Comparison of ENCODE assay signal across 27 cellular contexts in the genomic region with DNA sequence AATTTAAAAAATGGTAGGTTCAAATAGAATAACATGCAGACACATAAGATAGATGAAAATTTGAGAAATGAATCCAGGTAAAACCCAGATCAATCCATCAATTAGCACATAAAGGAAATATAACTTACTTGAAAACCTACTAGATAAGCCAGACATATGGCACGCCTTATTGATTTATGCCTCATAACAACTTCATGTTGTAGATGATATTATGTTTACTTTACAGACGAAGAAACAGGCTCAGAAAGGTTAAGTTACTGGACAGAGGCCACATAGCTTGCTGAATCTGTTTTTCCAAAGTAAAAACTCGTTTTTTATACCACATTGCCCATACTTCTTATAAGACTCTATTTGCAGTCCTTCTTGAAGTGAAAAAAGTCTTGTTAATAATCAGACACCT. TPM values are rescaled to one million over a fixed set of nuclear protein-coding genes. Genes with fewer than 3 reads are reported as not detected.
DNase-seq lines count a peak whose midpoint lies in the region; ATAC-seq, FAIRE-seq and TF ChIP-seq lines count a peak whose summit lies in the region.
"Had no signal": no experiment of that assay in that cellular context is flagged by ENCODE, and none has a peak within 500 bp of the region (broad histone marks: within the 10 kb centered on the region; RNA-seq: fewer than 3 reads in every experiment).

No MANE protein-coding gene starts in this region.

- no peak for FAIRE-seq in keratinocyte (lab: Jason Lieb, UNC)
- FAIRE-seq: A549, D721Med, GM12878, GM18507 had no signal

- H3K9me2 ChIP-seq in PC-3 (replicated peaks; ENCODE audit: low read length): no peaks in the 10 kb centered on the region

- intact Hi-C loops in PC-3 (cut with micrococcal nuclease): no loop called here

- dilution Hi-C loops in keratinocyte (cut with MboI; ENCODE audit: extremely low pct_ligation_motif_present, low sequenced_read_pairs): no loop called here

- H2AFZ ChIP-seq in PC-3 (ENCODE audit: low read length) (no peak overlapping the region), keratinocyte (ENCODE audit: control insufficient read depth, low read length) (no peak overlapping the region)
- H2AFZ ChIP-seq: GM23338 had no signal

- H3K4me2 ChIP-seq in PC-3 (ENCODE audit: low read length): peak overlapping the region; percentile 58
- no peak overlapping the region for H3K4me2 ChIP-seq in keratinocyte (ENCODE audit: control insufficient read depth, extremely low read depth, insufficient read depth, low read depth, low read length)
- H3K4me2 ChIP-seq: A549; BLaER1 treated with 17β-estradiol and CSF1 and Interleukin-3, amounts not matched to agents 10 nM and 100 nM; GM23338 had no signal

- H3K27ac ChIP-seq in PC-3 (ENCODE audit: low read length) (peak overlapping the region; percentile 84), RWPE2 (ENCODE audit: poor library complexity, severe bottlenecking) (peak overlapping the region; percentile 18), keratinocyte (ENCODE audit: control insufficient read depth, insufficient read depth, low read length) (peak overlapping the region; percentile 61), neutrophil (peak overlapping the region; percentile 98)
- H3K27ac ChIP-seq: A549; BLaER1 treated with 17β-estradiol and CSF1 and Interleukin-3, amounts not matched to agents 10 nM and 100 nM had no signal

- H4K20me1 ChIP-seq in PC-3 (ENCODE audit: low read length): no peaks in the 10 kb centered on the region
- no peaks in the 10 kb centered on the region for H4K20me1 ChIP-seq in keratinocyte (ENCODE audit: control insufficient read depth, extremely low read depth, insufficient read depth, low read length)
- H4K20me1 ChIP-seq: BLaER1 treated with 17β-estradiol and CSF1 and Interleukin-3, amounts not matched to agents 10 nM and 100 nM had no signal

- POLR2A ChIA-PET in PC-3 (lab: Charles Lee; ENCODE audit: unreplicated experiment): no interaction called here

- H3K36me3 ChIP-seq in PC-3 (ENCODE audit: low read depth, low read length) (no peaks in the 10 kb centered on the region), RWPE2 (ENCODE audit: low read depth) (no peaks in the 10 kb centered on the region), keratinocyte (ENCODE audit: control insufficient read depth in 2 of 2, extremely low read depth in 1 of 2, insufficient read depth in 2 of 2, low read length in 2 of 2) (no peaks in the 10 kb centered on the region), neutrophil (peaks cover 8% of the 10 kb centered on the region)
- H3K36me3 ChIP-seq: BE2C; BLaER1 treated with 17β-estradiol and CSF1 and Interleukin-3, amounts not matched to agents 10 nM and 100 nM had no signal

- DNase-seq in PC-3 (peak; percentile 16), RWPE2 (ENCODE audit: low spot score) (no peak), keratinocyte (ENCODE audit: low read depth, low spot score) (no peak), T1000 (lab: John Stamatoyannopoulos, UW) (no peak), NCI-H1417 treated with DMSO at 0.1 percent for 48 hours (lab: John Stamatoyannopoulos, UW) (no peak)
- DNase-seq: 8988T; ACHN; AML-193; BE2C; CD4-positive, alpha-beta T cell; CD8-positive, alpha-beta memory T cell; DMS 273 treated with DMSO at 0.1 percent for 48 hours; DMS79; EL; GDM1; H9 had no signal

- CTCF ChIA-PET in PC-3 (lab: Charles Lee): no interaction called here

- no peaks in the 10 kb centered on the region for H3F3A ChIP-seq in PC-3 (ENCODE audit: low read length, unreplicated experiment)

- no peaks in the 10 kb centered on the region for H3K9me3 ChIP-seq in PC-3 (ENCODE audit: low read length)
- H3K9me3 ChIP-seq in RWPE2 (ENCODE audit: severe bottlenecking): no peaks in the 10 kb centered on the region
- H3K9me3 ChIP-seq in keratinocyte (ENCODE audit: control insufficient read depth, low read depth, low read length): no peaks in the 10 kb centered on the region
- H3K9me3 ChIP-seq in neutrophil: no peaks in the 10 kb centered on the region
- H3K9me3 ChIP-seq: A549; BE2C; BLaER1 treated with 17β-estradiol and CSF1 and Interleukin-3, amounts not matched to agents 10 nM and 100 nM had no signal

- no peaks in the 10 kb centered on the region for H3K9me1 ChIP-seq in keratinocyte (ENCODE audit: control insufficient read depth, extremely low read depth, insufficient read depth, low read length)

- no TSS peak for BruUV-seq in PC-3 (replicated peaks; lab: Mats Ljungman, UMichigan)

- ATAC-seq in PC-3 (0 out of 2 replicates have a peak, but pooled peaks have one; percentile 14), RWPE2 (ENCODE audit: low read depth) (no peak), GM19328 (IDR thresholded peaks at IDR 0.05; ENCODE audit: unreplicated experiment) (no peak)
- ATAC-seq: A549, GM12878, GM23338, HCT116 had no signal

- peaks cover 26% of the 10 kb centered on the region for H3K79me2 ChIP-seq in PC-3 (ENCODE audit: low read length)
- H3K79me2 ChIP-seq in keratinocyte (ENCODE audit: control insufficient read depth, insufficient read depth, low read length): no peaks in the 10 kb centered on the region

- no peaks in the 10 kb centered on the region for H3K27me3 ChIP-seq in PC-3 (ENCODE audit: low read length)
- no peaks in the 10 kb centered on the region for H3K27me3 ChIP-seq in RWPE2 (ENCODE audit: insufficient read depth, poor library complexity, severe bottlenecking)
- no peaks in the 10 kb centered on the region for H3K27me3 ChIP-seq in keratinocyte (ENCODE audit: control insufficient read depth, extremely low read depth, insufficient read depth, low read length)
- H3K27me3 ChIP-seq in neutrophil: no peaks in the 10 kb centered on the region
- H3K27me3 ChIP-seq: BE2C; BLaER1 treated with 17β-estradiol and CSF1 and Interleukin-3, amounts not matched to agents 10 nM and 100 nM had no signal

- H3K9ac ChIP-seq in PC-3 (ENCODE audit: low read length) (peak overlapping the region; percentile 61), keratinocyte (ENCODE audit: control insufficient read depth, extremely low read depth, insufficient read depth, low read length) (no peak overlapping the region)
- H3K9ac ChIP-seq: BLaER1 treated with 17β-estradiol and CSF1 and Interleukin-3, amounts not matched to agents 10 nM and 100 nM had no signal

- TF ChIP-seq CTCF in PC-3 (conservative IDR thresholded peaks at IDR 0.05; ENCODE audit: low read depth, low read length) (no peak), RWPE2 (IDR thresholded peaks at IDR 0.05; ENCODE audit: poor library complexity, severe bottlenecking) (no peak), keratinocyte (optimal IDR thresholded peaks at IDR 0.05 in 1 of 3, IDR thresholded peaks at IDR 0.05 in 1 of 3, conservative IDR thresholded peaks at IDR 0.05 in 1 of 3; ENCODE audit: extremely low read depth in 1 of 3, insufficient read depth in 2 of 3, low read length in 3 of 3) (no peak), neutrophil (IDR thresholded peaks at IDR 0.05) (no peak)

- H3K4me3 ChIP-seq in PC-3 (ENCODE audit: low read length) (peak overlapping the region; percentile 41; the same call in 1 of the 2 replicates), RWPE2 (ENCODE audit: severe bottlenecking) (no peak overlapping the region), keratinocyte (ENCODE audit: control insufficient read depth in 2 of 3, extremely low read depth in 1 of 3, insufficient read depth in 2 of 3, low read depth in 1 of 3, low read length in 3 of 3) (no peak overlapping the region), neutrophil (ENCODE audit: low read depth in 1 of 2, low read length in 1 of 2) (no peak overlapping the region)
- H3K4me3 ChIP-seq: A549; BLaER1 treated with 17β-estradiol and CSF1 and Interleukin-3, amounts not matched to agents 10 nM and 100 nM; GM12878; GM23338 had no signal

- peaks cover 44% of the 10 kb centered on the region for H3K4me1 ChIP-seq in PC-3 (ENCODE audit: insufficient read depth, low read length)
- H3K4me1 ChIP-seq in RWPE2 (ENCODE audit: insufficient read depth, poor library complexity, severe bottlenecking): peaks cover 34% of the 10 kb centered on the region
- peaks cover 36% of the 10 kb centered on the region for H3K4me1 ChIP-seq in keratinocyte (ENCODE audit: control insufficient read depth, extremely low read depth, insufficient read depth, low read length)
- H3K4me1 ChIP-seq in neutrophil (ENCODE audit: control insufficient read depth in 1 of 2, insufficient read depth in 1 of 2, low read depth in 1 of 2, low read length in 1 of 2): peaks cover 32 to 50% of the 10 kb centered on the region in 2 experiments
- H3K4me1 ChIP-seq: BE2C had no signal

RNA-seq across cellular contexts. Expression of gene NCF2, which starts 22.1 kb away (rescaled TPM):
- total RNA-seq in PC-3 (2014; rRNA removed): 26.1 and 31.3 TPM in 2 replicates
- polyA plus RNA-seq in keratinocyte: 8.3 to 12.6 TPM (median 9.2 TPM) in 3 replicates
- 63.3 TPM for polyA plus RNA-seq in keratinocyte (2011; ENCODE audit: low read depth)
- 10.0 and 12.3 TPM in 2 replicates for polyA plus RNA-seq in keratinocyte (2011; cell fraction: cytosol; rRNA removed)
- polyA plus RNA-seq in keratinocyte (2011; cell fraction: nucleus; rRNA removed): 13.1 and 17.8 TPM in 2 replicates
- polyA plus RNA-seq in keratinocyte (2012; ENCODE audit: low replicate concordance): 7.0 and 67.9 TPM in 2 replicates
- 5.3 to 21.6 TPM (median 7.5 TPM) in 3 replicates for polyA minus RNA-seq in keratinocyte
- 8.4 TPM for polyA minus RNA-seq in keratinocyte (2011; cell fraction: cytosol; rRNA and poly(A)+ RNA removed)
- 6.8 and 9.6 TPM in 2 replicates for polyA minus RNA-seq in keratinocyte (2011; cell fraction: nucleus; rRNA and poly(A)+ RNA removed)
- total RNA-seq: GM23338, H9 had no signal
- polyA plus RNA-seq: GM23338 had no signal

RNA-seq across cellular contexts. Expression of gene ARPC5, which starts 23.2 kb away (rescaled TPM):
- 60.0 and 76.1 TPM in 2 replicates for total RNA-seq in PC-3 (2014; rRNA removed)
- 146 to 255 TPM (median 184 TPM) in 3 replicates for polyA plus RNA-seq in keratinocyte
- 353 TPM for polyA plus RNA-seq in keratinocyte (2011; ENCODE audit: low read depth)
- 117 and 198 TPM in 2 replicates for polyA plus RNA-seq in keratinocyte (2011; cell fraction: cytosol; rRNA removed)
- 67.3 and 79.7 TPM in 2 replicates for polyA plus RNA-seq in keratinocyte (2011; cell fraction: nucleus; rRNA removed)
- polyA plus RNA-seq in keratinocyte (2012; ENCODE audit: low replicate concordance): 164 and 231 TPM in 2 replicates
- polyA minus RNA-seq in keratinocyte: 45.8 to 71.8 TPM (median 53.7 TPM) in 3 replicates
- polyA minus RNA-seq in keratinocyte (2011; cell fraction: cytosol; rRNA and poly(A)+ RNA removed): 207 TPM
- 39.7 and 64.8 TPM in 2 replicates for polyA minus RNA-seq in keratinocyte (2011; cell fraction: nucleus; rRNA and poly(A)+ RNA removed)

RNA-seq across cellular contexts. Expression of gene APOBEC4, which starts 40.7 kb away (rescaled TPM):
- total RNA-seq in PC-3 (2014; rRNA removed): not detected in 2 replicates
- polyA plus RNA-seq in keratinocyte: not detected in 3 replicates
- not detected for polyA plus RNA-seq in keratinocyte (2011; ENCODE audit: low read depth)
- polyA plus RNA-seq in keratinocyte (2011; cell fraction: cytosol; rRNA removed): not detected in 2 replicates
- not detected in 2 replicates for polyA plus RNA-seq in keratinocyte (2011; cell fraction: nucleus; rRNA removed)
- polyA plus RNA-seq in keratinocyte (2012; ENCODE audit: low replicate concordance): not detected in 2 replicates
- polyA minus RNA-seq in keratinocyte: not detected in 3 replicates
- polyA minus RNA-seq in keratinocyte (2011; cell fraction: cytosol; rRNA and poly(A)+ RNA removed): not detected
- polyA minus RNA-seq in keratinocyte (2011; cell fraction: nucleus; rRNA and poly(A)+ RNA removed): not detected in 2 replicates
- total RNA-seq: CD4-positive, alpha-beta T cell; CD8-positive, alpha-beta memory T cell; GM23338; H4; H9 had no signal
- polyA plus RNA-seq: A549; CD14-positive monocyte; CD8-positive, alpha-beta memory T cell had no signal

Comparison
In these comparisons a context has a peak if more than half of its experiments do, and no peak if none do; other contexts are left out.
1. H3K27ac ChIP-seq: peak in every context shown above with its lines; median percentile 98 in neutrophil; 84 in PC-3; 61 in keratinocyte; 18 in RWPE2.